Comparison of ENCODE assay signal across 8 cellular contexts in genomic region chr3:43287514-43287913, GRCh38. TPM values are rescaled to one million over a fixed set of nuclear protein-coding genes. Genes with fewer than 3 reads are reported as not detected.
DNase-seq lines count a peak whose midpoint lies in the region; ATAC-seq and TF ChIP-seq lines count a peak whose summit lies in the region.

No MANE protein-coding gene starts in this region.

- H3K79me1 ChIP-seq in mesendoderm (ENCODE audit: low read length): peaks cover 16% of the 10 kb centered on the region

- H4K8ac ChIP-seq in mesendoderm (ENCODE audit: low read depth, low read length): no peak overlapping the region

- peaks cover 17% of the 10 kb centered on the region for H3K36me3 Mint-ChIP-seq in stimulated activated naive CD8-positive, alpha-beta T cell treated with anti-CD3 and anti-CD28 coated beads, Interleukin-15, Interleukin-2, amounts not matched to agents 100 ng/mL and 50 ng/mL, for 24 hours (ENCODE audit: low read depth)
- peaks cover 4% of the 10 kb centered on the region for H3K36me3 Mint-ChIP-seq in brain

- H3K4me1 Mint-ChIP-seq in stimulated activated naive CD8-positive, alpha-beta T cell treated with anti-CD3 and anti-CD28 coated beads, Interleukin-15, Interleukin-2, amounts not matched to agents 100 ng/mL and 50 ng/mL, for 24 hours (ENCODE audit: low read depth): peaks cover 55% of the 10 kb centered on the region
- H3K4me1 Mint-ChIP-seq in brain: peaks cover 58% of the 10 kb centered on the region

- H3K56ac ChIP-seq in mesendoderm (ENCODE audit: low read length): peak overlapping the region; percentile 28

- TF ChIP-seq CTCF in brain (conservative IDR thresholded peaks at IDR 0.05) (no peak), GM13977 (IDR thresholded peaks at IDR 0.05; ENCODE audit: extremely low read depth, insufficient read depth, missing control alignments) (no peak)

- H3K9ac ChIP-seq in mesendoderm (ENCODE audit: low read length): peak overlapping the region; percentile 38

- peaks cover 19% of the 10 kb centered on the region for H3K79me2 ChIP-seq in mesendoderm (ENCODE audit: control insufficient read depth, insufficient read depth, low read length)

- no peaks in the 10 kb centered on the region for H3K36me3 ChIP-seq in mesendoderm (ENCODE audit: control insufficient read depth, insufficient read depth, low read length)

- H3K27ac ChIP-seq in mesendoderm (ENCODE audit: low read depth, low read length): no peak overlapping the region

- no peaks in the 10 kb centered on the region for H3K27me3 Mint-ChIP-seq in stimulated activated naive CD8-positive, alpha-beta T cell treated with anti-CD3 and anti-CD28 coated beads, Interleukin-15, Interleukin-2, amounts not matched to agents 100 ng/mL and 50 ng/mL, for 24 hours
- H3K27me3 Mint-ChIP-seq in brain: peaks cover 7% of the 10 kb centered on the region

- H3K9me3 Mint-ChIP-seq in stimulated activated naive CD8-positive, alpha-beta T cell treated with anti-CD3 and anti-CD28 coated beads, Interleukin-15, Interleukin-2, amounts not matched to agents 100 ng/mL and 50 ng/mL, for 24 hours: no peaks in the 10 kb centered on the region
- peaks cover 0 to 2% (median 0%) of the 10 kb centered on the region in 5 experiments for H3K9me3 Mint-ChIP-seq in brain

- H3K4me2 ChIP-seq in mesendoderm (ENCODE audit: low read length): peak overlapping the region; percentile 58

- H2BK120ac ChIP-seq in mesendoderm (ENCODE audit: low read depth, low read length): no peak overlapping the region

- peaks cover 2% of the 10 kb centered on the region for H3K4me1 ChIP-seq in mesendoderm (ENCODE audit: control insufficient read depth, low read depth, low read length)

- DNase-seq in stimulated activated naive CD8-positive, alpha-beta T cell treated with anti-CD3 and anti-CD28 coated beads, Interleukin-15, Interleukin-2, amounts not matched to agents 100 U/mL and 50 U/mL, for 24 hours: no peak
- DNase-seq in mesendoderm: peak; percentile 40
- DNase-seq in GM13977 (ENCODE audit: low spot score): no peak

- H2AK5ac ChIP-seq in mesendoderm (ENCODE audit: low read length): no peak overlapping the region

- no peak overlapping the region for H3K23ac ChIP-seq in mesendoderm (ENCODE audit: low read length)

- ATAC-seq in stimulated activated naive CD8-positive, alpha-beta T cell treated with anti-CD3 and anti-CD28 coated beads, Interleukin-15, Interleukin-2, amounts not matched to agents 100 U/mL and 50 U/mL, for 24 hours: no peak
- ATAC-seq in HG03159 (IDR thresholded peaks at IDR 0.05; ENCODE audit: unreplicated experiment) (no peak), HG03354 (IDR thresholded peaks at IDR 0.05; ENCODE audit: poor library complexity, severe bottlenecking, unreplicated experiment) (no peak), HG03095 (IDR thresholded peaks at IDR 0.05; ENCODE audit: unreplicated experiment) (no peak)

- no peak overlapping the region for H3K4ac ChIP-seq in mesendoderm (ENCODE audit: low read depth, low read length)

- no peak overlapping the region for H3K18ac ChIP-seq in mesendoderm (ENCODE audit: low read length)

- no peaks in the 10 kb centered on the region for H3K27me3 ChIP-seq in mesendoderm (ENCODE audit: insufficient read depth, low read length, poor library complexity)

- no peak overlapping the region for H4K5ac ChIP-seq in mesendoderm (ENCODE audit: low read length)

- no peak overlapping the region for H3K4me3 ChIP-seq in mesendoderm (ENCODE audit: low read length)

- peak overlapping the region; percentile 87 for H3K4me3 Mint-ChIP-seq in stimulated activated naive CD8-positive, alpha-beta T cell treated with anti-CD3 and anti-CD28 coated beads, Interleukin-15, Interleukin-2, amounts not matched to agents 100 ng/mL and 50 ng/mL, for 24 hours
- peak overlapping the region; percentile 88 to 99 (median 97) for H3K4me3 Mint-ChIP-seq in brain

- in situ Hi-C loops in GM13977 (cut with MboI; ENCODE audit: low pct_unique_long_range_greater_than_20kb, low sequenced_read_pairs, unreplicated experiment): no loop called here

- H3K27ac Mint-ChIP-seq in stimulated activated naive CD8-positive, alpha-beta T cell treated with anti-CD3 and anti-CD28 coated beads, Interleukin-15, Interleukin-2, amounts not matched to agents 100 ng/mL and 50 ng/mL, for 24 hours: peak overlapping the region; percentile 95
- H3K27ac Mint-ChIP-seq in brain: peak overlapping the region; percentile 54 to 97 (median 90)

- no peak overlapping the region for H2BK15ac ChIP-seq in mesendoderm (replicated peaks; ENCODE audit: low read depth)

- no peak overlapping the region for H2BK5ac ChIP-seq in mesendoderm (ENCODE audit: low read length)

- WGBS in mesendoderm (ENCODE audit: extremely low coverage, insufficient coverage, low lambda C conversion rate): no CpG with 5 or more reads among the region's 4 CpGs

RNA-seq across cellular contexts. Expression of gene SNRK, which starts 1.2 kb away (rescaled TPM):
- 11.9 TPM for polyA plus RNA-seq in brain (ENCODE audit: insufficient read depth, low read depth, low replicate concordance)
- polyA plus RNA-seq in mesendoderm (2013, experiment 1 of 2): 4.5 TPM
- polyA plus RNA-seq in mesendoderm (2013, experiment 2 of 2): 4.4 TPM
